Comparison of ENCODE assay signal across 11 cellular contexts in genomic region chr12:106305376-106305775, GRCh38. TPM values are rescaled to one million over a fixed set of nuclear protein-coding genes. Genes with fewer than 3 reads are reported as not detected.
DNase-seq lines count a peak whose midpoint lies in the region; ATAC-seq and TF ChIP-seq lines count a peak whose summit lies in the region.
"Had no signal": no experiment of that assay in that cellular context is flagged by ENCODE, and none has a peak within 500 bp of the region (broad histone marks: within the 10 kb centered on the region; RNA-seq: fewer than 3 reads in every experiment).

No MANE protein-coding gene starts in this region.

- H3K4me3 Mint-ChIP-seq in central memory CD8-positive, alpha-beta T cell = no peak overlapping the region
- peak overlapping the region; percentile 1 for H3K4me3 Mint-ChIP-seq in neural crest cell
- H3K4me3 Mint-ChIP-seq in Calu3 (ENCODE audit: low read depth, unreplicated experiment) = no peak overlapping the region

- H3K4me1 ChIP-seq in HEK293 (ENCODE audit: control insufficient read depth, insufficient read depth, low read length) = peaks cover 2% of the 10 kb centered on the region; the same call in 1 of the 2 replicates

- H3K9me3 Mint-ChIP-seq in central memory CD8-positive, alpha-beta T cell = no peaks in the 10 kb centered on the region
- H3K9me3 Mint-ChIP-seq in neural crest cell = no peaks in the 10 kb centered on the region
- H3K9me3 Mint-ChIP-seq in Calu3 (ENCODE audit: low read depth, unreplicated experiment) = no peaks in the 10 kb centered on the region

- no TSS peak for BruUV-seq in Calu3 (replicated peaks; lab: Mats Ljungman, UMichigan)

- intact Hi-C loops in Calu3 (cut with micrococcal nuclease; ENCODE audit: unreplicated experiment) = loop anchor here (5.0 kb wide), 1 partner anchor 58 kb away; the partner anchor contains the start of gene CKAP4

- DNase-seq in NCI-H1417 (lab: John Stamatoyannopoulos, UW) (peak in 2 of 3 experiments; percentile 19 to 50), NCI-H1417 treated with DMSO at 0.1 percent for 48 hours (lab: John Stamatoyannopoulos, UW) (no peak), neural crest cell (ENCODE audit: low read depth, low spot score) (no peak), Calu3 (no peak), GM03348 (ENCODE audit: low spot score) (no peak)
- no peak for DNase-seq in central memory CD8-positive, alpha-beta T cell (ENCODE audit: low spot score in 2 of 2)
- DNase-seq: mucosa of descending colon had no signal

- ATAC-seq in central memory CD8-positive, alpha-beta T cell (replicated peaks; ENCODE audit: extremely low read depth, poor library complexity, severe bottlenecking) = no peak
- no peak for ATAC-seq in GM21717 (IDR thresholded peaks at IDR 0.05; ENCODE audit: unreplicated experiment)
- ATAC-seq: mucosa of descending colon had no signal

- H3K36me3 Mint-ChIP-seq in central memory CD8-positive, alpha-beta T cell (ENCODE audit: insufficient read depth) = peaks cover 37% of the 10 kb centered on the region
- H3K36me3 Mint-ChIP-seq in neural crest cell (ENCODE audit: low read depth) (no peaks in the 10 kb centered on the region), Calu3 (ENCODE audit: insufficient read depth, unreplicated experiment) (peaks cover 37% of the 10 kb centered on the region)

- no peaks in the 10 kb centered on the region for H3K9me3 ChIP-seq in HEK293 (ENCODE audit: control insufficient read depth, insufficient read depth, low read depth, low read length)
- H3K9me3 ChIP-seq: mucosa of descending colon had no signal

- no peaks in the 10 kb centered on the region for H3K27me3 Mint-ChIP-seq in central memory CD8-positive, alpha-beta T cell
- H3K27me3 Mint-ChIP-seq in neural crest cell (ENCODE audit: low read depth) (peaks cover 32% of the 10 kb centered on the region), Calu3 (ENCODE audit: unreplicated experiment) (no peaks in the 10 kb centered on the region)

- no peak overlapping the region for H3K27ac ChIP-seq in HEK293 (ENCODE audit: extremely low read depth, low read depth, low read length)
- H3K27ac ChIP-seq: 22Rv1, cardiac muscle cell had no signal

- H3K27ac Mint-ChIP-seq in central memory CD8-positive, alpha-beta T cell (ENCODE audit: low read depth) = peak overlapping the region; percentile 44
- H3K27ac Mint-ChIP-seq in neural crest cell (ENCODE audit: unreplicated experiment) (no peak overlapping the region), Calu3 (ENCODE audit: unreplicated experiment) (no peak overlapping the region)

- CTCF ChIA-PET in HEK293 (lab: Yijun Ruan, JAX) = no interaction called here
- CTCF ChIA-PET in Calu3 (lab: Charles Lee) = interaction anchor here (1.2 kb wide), 1 partner anchor 82 kb away, joined by 4 read pairs; no protein-coding TSS in a partner anchor

- TF ChIP-seq CTCF in HEK293 (tag by site-specific recombination; IDR thresholded peaks at IDR 0.05) = no peak
- no peak for TF ChIP-seq CTCF in neural crest cell (conservative IDR thresholded peaks at IDR 0.05)
- no peak for TF ChIP-seq CTCF in Calu3 (IDR thresholded peaks at IDR 0.05; ENCODE audit: unreplicated experiment)

- H3K36me3 ChIP-seq in HEK293 (ENCODE audit: control insufficient read depth in 2 of 2, insufficient read depth in 1 of 2, low read length in 2 of 2) = no peaks in the 10 kb centered on the region
- H3K36me3 ChIP-seq: cardiac muscle cell had no signal

- H3K4me1 Mint-ChIP-seq in central memory CD8-positive, alpha-beta T cell = peaks cover 78% of the 10 kb centered on the region
- peaks cover 16% of the 10 kb centered on the region for H3K4me1 Mint-ChIP-seq in neural crest cell
- peaks cover 70% of the 10 kb centered on the region for H3K4me1 Mint-ChIP-seq in Calu3 (ENCODE audit: low read depth, unreplicated experiment)

- no peak overlapping the region for H3K4me3 ChIP-seq in HEK293 (ENCODE audit: low read depth, low read length)
- H3K4me3 ChIP-seq: cardiac muscle cell, mucosa of descending colon had no signal

- POLR2A ChIA-PET in HEK293 (lab: Yijun Ruan, JAX) = interaction anchor here (0.5 to 0.6 kb wide), 2 partner anchors 8 to 54 kb away, joined by 4 to 9 read pairs; no protein-coding TSS in a partner anchor

TF ChIP-seq in HEK293, 187 proteins besides CTCF, POLR2A, EP300 and RAD21:
- no peak for TF ChIP-seq ZNF169 (tag by site-specific recombination; IDR thresholded peaks at IDR 0.05)
- TF ChIP-seq PRDM6 (tag by site-specific recombination; IDR thresholded peaks at IDR 0.05) = 0 out of 2 replicates have a peak, but pooled peaks have one; percentile 6
- TF ChIP-seq ZBTB49 (tag by site-specific recombination; IDR thresholded peaks at IDR 0.05; ENCODE audit: low read depth) = no peak
- no peak for TF ChIP-seq ZNF140 (tag by site-specific recombination; IDR thresholded peaks at IDR 0.05)

RNA-seq across cellular contexts. Expression of gene TCP11L2, which starts 2.8 kb away (rescaled TPM):
- total RNA-seq in neural crest cell (1.4 and 1.8 TPM in 2 replicates), Calu3 (2022) (30.7 and 37.7 TPM in 2 replicates)

RNA-seq across cellular contexts. Expression of gene POLR3B, which starts 52.2 kb away (rescaled TPM):
- total RNA-seq in neural crest cell = 14.6 and 15.2 TPM in 2 replicates
- 13.6 and 13.9 TPM in 2 replicates for total RNA-seq in Calu3 (2022)

RNA-seq across cellular contexts. Expression of gene CKAP4, which starts 57.6 kb away (rescaled TPM):
- total RNA-seq in neural crest cell (99.4 and 102 TPM in 2 replicates), Calu3 (2022) (91.9 and 108 TPM in 2 replicates)

Comparison
In these comparisons a context has a peak if more than half of its experiments do, and no peak if none do; other contexts are left out.
1. DNase-seq: peak in NCI-H1417 (2 of 3); none in NCI-H1417 treated with DMSO at 0.1 percent for 48 hours (single experiment), central memory CD8-positive, alpha-beta T cell (0 of 2), neural crest cell (single experiment), Calu3 (single experiment) and GM03348 (single experiment).
2. RNA of gene TCP11L2, which starts 2.8 kb away (total RNA-seq): 30.7 to 37.7 TPM in Calu3; 1.4 to 1.8 TPM in neural crest cell; every median in the first group is over 10 times any median in the second.